In genomic region chr1:27341525-27342252, GRCh38 we compare ENCODE assay signal across 1 cellular context.
TF ChIP-seq lines count a peak whose summit lies in the region.

A gene with protein sequence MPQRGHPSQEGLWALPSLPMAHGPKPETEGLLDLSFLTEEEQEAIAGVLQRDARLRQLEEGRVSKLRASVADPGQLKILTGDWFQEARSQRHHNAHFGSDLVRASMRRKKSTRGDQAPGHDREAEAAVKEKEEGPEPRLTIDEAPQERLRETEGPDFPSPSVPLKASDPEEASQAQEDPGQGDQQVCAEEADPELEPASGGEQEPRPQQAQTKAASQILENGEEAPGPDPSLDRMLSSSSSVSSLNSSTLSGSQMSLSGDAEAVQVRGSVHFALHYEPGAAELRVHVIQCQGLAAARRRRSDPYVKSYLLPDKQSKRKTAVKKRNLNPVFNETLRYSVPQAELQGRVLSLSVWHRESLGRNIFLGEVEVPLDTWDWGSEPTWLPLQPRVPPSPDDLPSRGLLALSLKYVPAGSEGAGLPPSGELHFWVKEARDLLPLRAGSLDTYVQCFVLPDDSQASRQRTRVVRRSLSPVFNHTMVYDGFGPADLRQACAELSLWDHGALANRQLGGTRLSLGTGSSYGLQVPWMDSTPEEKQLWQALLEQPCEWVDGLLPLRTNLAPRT (plus strand): TSS chr1:27342022. CDS start chr1:27345335, 3,313 bp downstream.

TF ChIP-seq in HepG2, 621 proteins besides CTCF, POLR2A, EP300 and RAD21 (continued from another document and continues in another):
- TF ChIP-seq, protein P1, sequence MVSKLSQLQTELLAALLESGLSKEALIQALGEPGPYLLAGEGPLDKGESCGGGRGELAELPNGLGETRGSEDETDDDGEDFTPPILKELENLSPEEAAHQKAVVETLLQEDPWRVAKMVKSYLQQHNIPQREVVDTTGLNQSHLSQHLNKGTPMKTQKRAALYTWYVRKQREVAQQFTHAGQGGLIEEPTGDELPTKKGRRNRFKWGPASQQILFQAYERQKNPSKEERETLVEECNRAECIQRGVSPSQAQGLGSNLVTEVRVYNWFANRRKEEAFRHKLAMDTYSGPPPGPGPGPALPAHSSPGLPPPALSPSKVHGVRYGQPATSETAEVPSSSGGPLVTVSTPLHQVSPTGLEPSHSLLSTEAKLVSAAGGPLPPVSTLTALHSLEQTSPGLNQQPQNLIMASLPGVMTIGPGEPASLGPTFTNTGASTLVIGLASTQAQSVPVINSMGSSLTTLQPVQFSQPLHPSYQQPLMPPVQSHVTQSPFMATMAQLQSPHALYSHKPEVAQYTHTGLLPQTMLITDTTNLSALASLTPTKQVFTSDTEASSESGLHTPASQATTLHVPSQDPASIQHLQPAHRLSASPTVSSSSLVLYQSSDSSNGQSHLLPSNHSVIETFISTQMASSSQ (IDR thresholded peaks at IDR 0.05; ENCODE audit: low read depth) = no peak
- TF ChIP-seq, protein P1 (CRISPR knock-in tag; IDR thresholded peaks at IDR 0.05; ENCODE audit: borderline replicate concordance) = no peak
- TF ChIP-seq TEAD2 (CRISPR knock-in tag; IDR thresholded peaks at IDR 0.05) = no peak
- TF ChIP-seq, protein P2, sequence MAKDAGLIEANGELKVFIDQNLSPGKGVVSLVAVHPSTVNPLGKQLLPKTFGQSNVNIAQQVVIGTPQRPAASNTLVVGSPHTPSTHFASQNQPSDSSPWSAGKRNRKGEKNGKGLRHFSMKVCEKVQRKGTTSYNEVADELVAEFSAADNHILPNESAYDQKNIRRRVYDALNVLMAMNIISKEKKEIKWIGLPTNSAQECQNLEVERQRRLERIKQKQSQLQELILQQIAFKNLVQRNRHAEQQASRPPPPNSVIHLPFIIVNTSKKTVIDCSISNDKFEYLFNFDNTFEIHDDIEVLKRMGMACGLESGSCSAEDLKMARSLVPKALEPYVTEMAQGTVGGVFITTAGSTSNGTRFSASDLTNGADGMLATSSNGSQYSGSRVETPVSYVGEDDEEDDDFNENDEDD (CRISPR knock-in tag; IDR thresholded peaks at IDR 0.05; ENCODE audit: borderline replicate concordance) = no peak
- TF ChIP-seq ZNF556 (CRISPR knock-in tag; IDR thresholded peaks at IDR 0.05; ENCODE audit: borderline replicate concordance) = no peak
- no peak for TF ChIP-seq HNRNPK (IDR thresholded peaks at IDR 0.05; ENCODE audit: low read depth, low read length, poor library complexity, severe bottlenecking)
- TF ChIP-seq CBFB (CRISPR knock-in tag; IDR thresholded peaks at IDR 0.05) = no peak
- TF ChIP-seq HNRNPUL1 (IDR thresholded peaks at IDR 0.05; ENCODE audit: low read depth, low read length) = no peak
- no peak for TF ChIP-seq ZNF552 (CRISPR knock-in tag; IDR thresholded peaks at IDR 0.05; ENCODE audit: borderline replicate concordance)
- no peak for TF ChIP-seq CCDC6 (CRISPR knock-in tag; IDR thresholded peaks at IDR 0.05)
- no peak for TF ChIP-seq SMAD1 (CRISPR knock-in tag; IDR thresholded peaks at IDR 0.05; ENCODE audit: borderline replicate concordance, low read depth)
- no peak for TF ChIP-seq ZNF234 (CRISPR knock-in tag; conservative IDR thresholded peaks at IDR 0.05)
- TF ChIP-seq PHF20 (CRISPR knock-in tag; IDR thresholded peaks at IDR 0.05) = no peak
- TF ChIP-seq, protein P3, sequence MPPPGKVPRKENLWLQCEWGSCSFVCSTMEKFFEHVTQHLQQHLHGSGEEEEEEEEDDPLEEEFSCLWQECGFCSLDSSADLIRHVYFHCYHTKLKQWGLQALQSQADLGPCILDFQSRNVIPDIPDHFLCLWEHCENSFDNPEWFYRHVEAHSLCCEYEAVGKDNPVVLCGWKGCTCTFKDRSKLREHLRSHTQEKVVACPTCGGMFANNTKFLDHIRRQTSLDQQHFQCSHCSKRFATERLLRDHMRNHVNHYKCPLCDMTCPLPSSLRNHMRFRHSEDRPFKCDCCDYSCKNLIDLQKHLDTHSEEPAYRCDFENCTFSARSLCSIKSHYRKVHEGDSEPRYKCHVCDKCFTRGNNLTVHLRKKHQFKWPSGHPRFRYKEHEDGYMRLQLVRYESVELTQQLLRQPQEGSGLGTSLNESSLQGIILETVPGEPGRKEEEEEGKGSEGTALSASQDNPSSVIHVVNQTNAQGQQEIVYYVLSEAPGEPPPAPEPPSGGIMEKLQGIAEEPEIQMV (CRISPR knock-in tag; IDR thresholded peaks at IDR 0.05; ENCODE audit: low read depth) = no peak
- no peak; the same call in 1 of the 2 replicates for TF ChIP-seq ARID4A (CRISPR knock-in tag; IDR thresholded peaks at IDR 0.05; ENCODE audit: borderline replicate concordance)
- TF ChIP-seq MLLT10 (CRISPR knock-in tag; IDR thresholded peaks at IDR 0.05) = no peak
- peak; percentile 53; the same call in 1 of the 2 replicates for TF ChIP-seq HNF1B (CRISPR knock-in tag; IDR thresholded peaks at IDR 0.05)
- no peak for TF ChIP-seq ZNF318 (CRISPR knock-in tag; IDR thresholded peaks at IDR 0.05)
- TF ChIP-seq SYNCRIP (IDR thresholded peaks at IDR 0.05; ENCODE audit: insufficient read depth, low read depth, low read length) = no peak
- no peak for TF ChIP-seq MBD4 (IDR thresholded peaks at IDR 0.05; ENCODE audit: borderline replicate concordance, low read length)
- no peak; the same call in 1 of the 2 replicates for TF ChIP-seq KMT2A (CRISPR knock-in tag; IDR thresholded peaks at IDR 0.05)
